In genomic region chr14:20195170-20195569, GRCh38 we compare ENCODE assay signal across 5 cellular contexts. TPM values are rescaled to one million over a fixed set of nuclear protein-coding genes. Genes with fewer than 3 reads are reported as not detected.
"Had no signal": no experiment of that assay in that cellular context is flagged by ENCODE, and none has a peak within 500 bp of the region (broad histone marks: within the 10 kb centered on the region; RNA-seq: fewer than 3 reads in every experiment).

No MANE protein-coding gene starts in this region.

RNA-seq across cellular contexts. Expression of gene OR11G2, which starts 4.5 kb away (rescaled TPM):
- total RNA-seq: HepG2, HT-29, HT1080, IMR-90 had no signal
- polyA plus RNA-seq: HepG2, IgD-negative memory B cell, IMR-90 had no signal

RNA-seq across cellular contexts. Expression of gene OR11H6, which starts 28.3 kb away (rescaled TPM):
- total RNA-seq: HepG2, HT-29, HT1080, IMR-90 had no signal
- polyA plus RNA-seq: HepG2, IgD-negative memory B cell, IMR-90 had no signal

RNA-seq across cellular contexts. Expression of gene OR11H7, which starts 33.6 kb away (rescaled TPM):
- total RNA-seq: HepG2, HT-29, HT1080, IMR-90 had no signal
- polyA plus RNA-seq: HepG2, IgD-negative memory B cell, IMR-90 had no signal

RNA-seq across cellular contexts. Expression of gene OR11H4, which starts 43.9 kb away (rescaled TPM):
- total RNA-seq: HepG2, HT-29, HT1080, IMR-90 had no signal
- polyA plus RNA-seq: HepG2, IgD-negative memory B cell, IMR-90 had no signal

RNA-seq across cellular contexts. Expression of gene OR4N5, which starts 56.5 kb away (rescaled TPM):
- total RNA-seq: HepG2, HT-29, HT1080, IMR-90 had no signal
- polyA plus RNA-seq: HepG2, IgD-negative memory B cell, IMR-90 had no signal
